In the genomic region with DNA sequence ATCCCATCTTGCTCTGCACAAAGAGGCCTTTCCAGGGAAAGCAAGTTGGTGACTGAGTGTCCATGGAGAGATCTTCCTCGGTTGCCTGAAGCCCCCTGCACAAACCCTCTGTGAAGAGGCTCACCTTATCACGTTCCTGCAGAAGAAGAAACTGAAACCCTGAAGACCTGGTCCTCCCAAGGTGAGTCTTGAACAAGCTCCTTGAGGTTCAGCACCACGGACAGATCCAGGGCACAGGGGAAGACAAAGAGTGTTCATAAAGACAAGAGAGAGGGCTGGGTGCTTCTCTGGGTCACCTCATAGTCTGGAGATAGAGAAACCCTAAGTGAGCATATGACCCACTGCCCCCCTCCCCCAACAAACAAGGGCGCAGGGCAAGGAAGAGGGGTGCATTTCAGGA, we compare ENCODE assay signal across 9 cellular contexts. TPM values are rescaled to one million over a fixed set of nuclear protein-coding genes. Genes with fewer than 3 reads are reported as not detected.
DNase-seq lines count a peak whose midpoint lies in the region; ATAC-seq and TF ChIP-seq lines count a peak whose summit lies in the region.
"Had no signal": no experiment of that assay in that cellular context is flagged by ENCODE, and none has a peak within 500 bp of the region (broad histone marks: within the 10 kb centered on the region; RNA-seq: fewer than 3 reads in every experiment).

No MANE protein-coding gene starts in this region.

- no peak overlapping the region for H3K4me3 ChIP-seq in liver (ENCODE audit: low read depth in 1 of 3, low read length in 3 of 3)
- H3K4me3 ChIP-seq: tibial nerve had no signal

- H3K4me3 Mint-ChIP-seq in CD14-positive monocyte, result no peak overlapping the region

- H3K27me3 ChIP-seq in liver (ENCODE audit: control insufficient read depth in 4 of 4, insufficient read depth in 4 of 4, low read length in 3 of 4), result no peaks in the 10 kb centered on the region
- H3K27me3 ChIP-seq: tibial nerve had no signal

- no peaks in the 10 kb centered on the region for H3K4me1 ChIP-seq in liver (ENCODE audit: control insufficient read depth in 4 of 4, insufficient read depth in 4 of 4, low read length in 3 of 4)
- H3K4me1 ChIP-seq: tibial nerve had no signal

- WGBS in liver, result 10% methylated on average over 4 of the region's 4 CpGs

- H3K9me3 ChIP-seq in liver (ENCODE audit: control insufficient read depth in 4 of 4, low read length in 3 of 4), result no peaks in the 10 kb centered on the region
- H3K9me3 ChIP-seq: tibial nerve had no signal

- H3K9ac ChIP-seq in liver (ENCODE audit: low read depth in 1 of 2, low read length in 2 of 2), result no peak overlapping the region

- H3K27ac ChIP-seq in liver (ENCODE audit: low read depth in 1 of 2, low read length in 2 of 2), result no peak overlapping the region
- H3K27ac ChIP-seq: tibial nerve had no signal

- no peak for ATAC-seq in HG02981 (IDR thresholded peaks at IDR 0.05; ENCODE audit: unreplicated experiment)

- no peak for TF ChIP-seq RAD21 in liver (IDR thresholded peaks at IDR 0.05)

- H3K36me3 ChIP-seq in liver (ENCODE audit: control insufficient read depth in 4 of 4, insufficient read depth in 3 of 4, low read depth in 1 of 4, low read length in 3 of 4), result no peaks in the 10 kb centered on the region
- H3K36me3 ChIP-seq: tibial nerve had no signal

- peak; percentile 34 for DNase-seq in GM10266 (ENCODE audit: extremely low spot score)
- peak; percentile 52 for DNase-seq in NCI-H460 (ENCODE audit: extremely low read depth, low read depth)
- DNase-seq in activated naive CD4-positive, alpha-beta T cell treated with anti-CD3 and anti-CD28 coated beads, Interleukin-2, amount 50 U/mL, for 16 hours, result peak; percentile 40
- no peak for DNase-seq in NCI-H1092 treated with DMSO at 0.1 percent for 48 hours (lab: John Stamatoyannopoulos, UW)
- no peak for DNase-seq in CD14-positive monocyte (ENCODE audit: low spot score)
- no peak for DNase-seq in inferior parietal cortex (ENCODE audit: extremely low spot score)

- no peaks in the 10 kb centered on the region for H3K36me3 Mint-ChIP-seq in CD14-positive monocyte

- no peaks in the 10 kb centered on the region for H3K9me3 Mint-ChIP-seq in CD14-positive monocyte

- intact Hi-C loops in CD14-positive monocyte (cut with micrococcal nuclease), result no loop called here

- no peak for TF ChIP-seq CTCF in GM10266 (IDR thresholded peaks at IDR 0.05; ENCODE audit: control insufficient read depth, insufficient read depth, low read depth, missing control alignments)
- no peak for TF ChIP-seq CTCF in liver (IDR thresholded peaks at IDR 0.05; ENCODE audit: low read depth, low read length, missing input control)
- no peak for TF ChIP-seq CTCF in CD14-positive monocyte (IDR thresholded peaks at IDR 0.05)

- H3K4me1 Mint-ChIP-seq in CD14-positive monocyte, result no peaks in the 10 kb centered on the region

- H3K27ac Mint-ChIP-seq in CD14-positive monocyte, result no peak overlapping the region

- H3K27me3 Mint-ChIP-seq in CD14-positive monocyte (ENCODE audit: low read depth in 3 of 3), result peaks cover 2 to 12% (median 6%) of the 10 kb centered on the region in 3 donors

TF ChIP-seq in liver, 16 proteins besides CTCF, POLR2A, EP300 and RAD21:
- TF ChIP-seq, protein P1, sequence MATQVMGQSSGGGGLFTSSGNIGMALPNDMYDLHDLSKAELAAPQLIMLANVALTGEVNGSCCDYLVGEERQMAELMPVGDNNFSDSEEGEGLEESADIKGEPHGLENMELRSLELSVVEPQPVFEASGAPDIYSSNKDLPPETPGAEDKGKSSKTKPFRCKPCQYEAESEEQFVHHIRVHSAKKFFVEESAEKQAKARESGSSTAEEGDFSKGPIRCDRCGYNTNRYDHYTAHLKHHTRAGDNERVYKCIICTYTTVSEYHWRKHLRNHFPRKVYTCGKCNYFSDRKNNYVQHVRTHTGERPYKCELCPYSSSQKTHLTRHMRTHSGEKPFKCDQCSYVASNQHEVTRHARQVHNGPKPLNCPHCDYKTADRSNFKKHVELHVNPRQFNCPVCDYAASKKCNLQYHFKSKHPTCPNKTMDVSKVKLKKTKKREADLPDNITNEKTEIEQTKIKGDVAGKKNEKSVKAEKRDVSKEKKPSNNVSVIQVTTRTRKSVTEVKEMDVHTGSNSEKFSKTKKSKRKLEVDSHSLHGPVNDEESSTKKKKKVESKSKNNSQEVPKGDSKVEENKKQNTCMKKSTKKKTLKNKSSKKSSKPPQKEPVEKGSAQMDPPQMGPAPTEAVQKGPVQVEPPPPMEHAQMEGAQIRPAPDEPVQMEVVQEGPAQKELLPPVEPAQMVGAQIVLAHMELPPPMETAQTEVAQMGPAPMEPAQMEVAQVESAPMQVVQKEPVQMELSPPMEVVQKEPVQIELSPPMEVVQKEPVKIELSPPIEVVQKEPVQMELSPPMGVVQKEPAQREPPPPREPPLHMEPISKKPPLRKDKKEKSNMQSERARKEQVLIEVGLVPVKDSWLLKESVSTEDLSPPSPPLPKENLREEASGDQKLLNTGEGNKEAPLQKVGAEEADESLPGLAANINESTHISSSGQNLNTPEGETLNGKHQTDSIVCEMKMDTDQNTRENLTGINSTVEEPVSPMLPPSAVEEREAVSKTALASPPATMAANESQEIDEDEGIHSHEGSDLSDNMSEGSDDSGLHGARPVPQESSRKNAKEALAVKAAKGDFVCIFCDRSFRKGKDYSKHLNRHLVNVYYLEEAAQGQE (IDR thresholded peaks at IDR 0.05), result peak; percentile 97
- no peak for TF ChIP-seq NR2F2 (IDR thresholded peaks at IDR 0.05)

RNA-seq across cellular contexts. Expression of a gene that starts 21.7 kb away (rescaled TPM):
- total RNA-seq in NCI-H460 (2014; rRNA removed; shearing (Covaris generic)), result not detected in 2 replicates
- not detected in 2 replicates for polyA plus RNA-seq in NCI-H460 (2014; cell fraction: nucleus; rRNA removed)
- total RNA-seq in liver, result not detected
- not detected for polyA plus RNA-seq in liver
- not detected for polyA plus RNA-seq in CD14-positive monocyte
- total RNA-seq: tibial nerve had no signal

Comparison
In these comparisons a context has a peak if more than half of its experiments do, and no peak if none do; other contexts are left out.
1. DNase-seq: peak in GM10266 (single experiment), NCI-H460 (single experiment) and activated naive CD4-positive, alpha-beta T cell treated with anti-CD3 and anti-CD28 coated beads, Interleukin-2, amount 50 U/mL, for 16 hours (single experiment); none in NCI-H1092 treated with DMSO at 0.1 percent for 48 hours (single experiment), CD14-positive monocyte (single experiment) and inferior parietal cortex (single experiment).